Comparison of ENCODE assay signal across 1 cellular context in genomic region chr2:199160081-199160480, GRCh38.
TF ChIP-seq lines count a peak whose summit lies in the region.

No MANE protein-coding gene starts in this region.

TF ChIP-seq in SK-N-SH, 30 proteins besides CTCF, POLR2A, EP300 and RAD21 (continued from another document):
- TF ChIP-seq GATA2 (CRISPR knock-in tag; IDR thresholded peaks at IDR 0.05) (no peak), CHD2 (IDR thresholded peaks at IDR 0.05; ENCODE audit: low read length, partially characterized antibody) (no peak), TAF1 (IDR thresholded peaks at IDR 0.05; ENCODE audit: borderline replicate concordance, low read depth, low read length) (no peak), USF2 (IDR thresholded peaks at IDR 0.05; ENCODE audit: borderline replicate concordance, low read depth, low read length) (no peak), PBX3 (IDR thresholded peaks at IDR 0.05) (no peak)
TF ChIP-seq in SK-N-SH: peak in this region for 0.
